Comparison of ENCODE assay signal across 8 cellular contexts in genomic region chr17:78383725-78384471, GRCh38. TPM values are rescaled to one million over a fixed set of nuclear protein-coding genes. Genes with fewer than 3 reads are reported as not detected.
DNase-seq lines count a peak whose midpoint lies in the region; TF ChIP-seq lines count a peak whose summit lies in the region.

No MANE protein-coding gene starts in this region.

- peaks cover 88% of the 10 kb centered on the region for H3K4me1 ChIP-seq in Karpas-422 (ENCODE audit: low read length)

- no peaks in the 10 kb centered on the region for H3K9me2 ChIP-seq in Karpas-422 (replicated peaks; ENCODE audit: insufficient read depth, low read length)

- H3K4me3 ChIP-seq in GM12865 (ENCODE audit: low read depth, low read length) (peak overlapping the region; percentile 3), Karpas-422 (ENCODE audit: low read length) (no peak overlapping the region), retinal pigment epithelial cell (ENCODE audit: low read length) (no peak overlapping the region)

- peaks cover 35% of the 10 kb centered on the region for H4K20me1 ChIP-seq in Karpas-422 (ENCODE audit: insufficient read depth, low read depth, low read length)

- DNase-seq in GM12865 (ENCODE audit: low read depth) = peak; percentile 95
- no peak for DNase-seq in Karpas-422
- DNase-seq in activated T-helper 1 cell treated with Interleukin-2 at 50 U/mL for 16 hours (ENCODE audit: low read depth) = peak; percentile 7
- DNase-seq in germinal center (ENCODE audit: low spot score) = peak; percentile 31
- peak; percentile 73 for DNase-seq in retinal pigment epithelial cell (ENCODE audit: low read depth)
- no peak for DNase-seq in hippocampal formation (lab: John Stamatoyannopoulos, UW)
- DNase-seq in HEK293T (ENCODE audit: extremely low spot score) = no peak
- no peak for DNase-seq in DMS114 treated with DMSO at 0.1 percent for 48 hours (lab: John Stamatoyannopoulos, UW; ENCODE audit: unreplicated experiment)

- peak overlapping the region; percentile 59 for H3K27ac ChIP-seq in Karpas-422 (ENCODE audit: low read length)

- TF ChIP-seq CTCF in GM12865 (IDR thresholded peaks at IDR 0.05; ENCODE audit: insufficient read depth, low read depth, low read length, missing control alignments) (no peak), retinal pigment epithelial cell (conservative IDR thresholded peaks at IDR 0.05; ENCODE audit: low read depth, low read length) (no peak)

- no peaks in the 10 kb centered on the region for H3K9me3 ChIP-seq in Karpas-422 (ENCODE audit: low read length)

- peaks cover 97% of the 10 kb centered on the region for H3K79me2 ChIP-seq in Karpas-422 (ENCODE audit: low read length)

- peak overlapping the region; percentile 45 for H3K9ac ChIP-seq in Karpas-422 (ENCODE audit: low read length)

- CTCF ChIA-PET in HEK293T (lab: Yijun Ruan, JAX) = no interaction called here

- H3K27me3 ChIP-seq in Karpas-422 (ENCODE audit: low read length) = no peaks in the 10 kb centered on the region

- no peaks in the 10 kb centered on the region for H3K36me3 ChIP-seq in Karpas-422 (ENCODE audit: insufficient read depth, low read length)

- peak overlapping the region; percentile 51 for H3K4me2 ChIP-seq in Karpas-422 (ENCODE audit: low read depth, low read length, poor library complexity, severe bottlenecking)

- POLR2A ChIA-PET in HEK293T (lab: Yijun Ruan, JAX) = no interaction called here

- no peak overlapping the region for H2AFZ ChIP-seq in Karpas-422 (ENCODE audit: low read length)

TF ChIP-seq in HEK293T, 16 proteins besides CTCF, POLR2A, EP300 and RAD21:
- TF ChIP-seq CTBP1 (IDR thresholded peaks at IDR 0.05; ENCODE audit: borderline replicate concordance) (no peak), LEF1 (IDR thresholded peaks at IDR 0.05; ENCODE audit: borderline replicate concordance) (no peak), HDGF (IDR thresholded peaks at IDR 0.05; ENCODE audit: borderline replicate concordance) (no peak), ZNF384 (IDR thresholded peaks at IDR 0.05) (no peak), L3MBTL2 (conservative IDR thresholded peaks at IDR 0.05) (no peak), ARNT (IDR thresholded peaks at IDR 0.05) (no peak), FOXK2 (IDR thresholded peaks at IDR 0.05) (no peak), SP1 (IDR thresholded peaks at IDR 0.05) (no peak), NFRKB (IDR thresholded peaks at IDR 0.05) (no peak), FOXM1 (IDR thresholded peaks at IDR 0.05; ENCODE audit: borderline replicate concordance) (no peak), FOXA1 (IDR thresholded peaks at IDR 0.05) (no peak), ELF4 (IDR thresholded peaks at IDR 0.05) (no peak), BHLHE40 (IDR thresholded peaks at IDR 0.05; ENCODE audit: borderline replicate concordance) (no peak)
- TF ChIP-seq, protein P1, sequence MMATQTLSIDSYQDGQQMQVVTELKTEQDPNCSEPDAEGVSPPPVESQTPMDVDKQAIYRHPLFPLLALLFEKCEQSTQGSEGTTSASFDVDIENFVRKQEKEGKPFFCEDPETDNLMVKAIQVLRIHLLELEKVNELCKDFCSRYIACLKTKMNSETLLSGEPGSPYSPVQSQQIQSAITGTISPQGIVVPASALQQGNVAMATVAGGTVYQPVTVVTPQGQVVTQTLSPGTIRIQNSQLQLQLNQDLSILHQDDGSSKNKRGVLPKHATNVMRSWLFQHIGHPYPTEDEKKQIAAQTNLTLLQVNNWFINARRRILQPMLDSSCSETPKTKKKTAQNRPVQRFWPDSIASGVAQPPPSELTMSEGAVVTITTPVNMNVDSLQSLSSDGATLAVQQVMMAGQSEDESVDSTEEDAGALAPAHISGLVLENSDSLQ (IDR thresholded peaks at IDR 0.05) = no peak

RNA-seq across cellular contexts. Expression of gene PGS1, which starts 5.4 kb away (rescaled TPM):
- 15.9 and 33.3 TPM in 2 replicates for total RNA-seq in Karpas-422 (2014; rRNA removed; shearing (Covaris generic); ENCODE audit: low replicate concordance)

RNA-seq across cellular contexts. Expression of gene SOCS3, which starts 24.0 kb away (rescaled TPM):
- not detected in 2 replicates for total RNA-seq in Karpas-422 (2014; rRNA removed; shearing (Covaris generic); ENCODE audit: low replicate concordance)

Comparison
In these comparisons a context has a peak if more than half of its experiments do, and no peak if none do; other contexts are left out.
1. DNase-seq: peak in GM12865 (single experiment), activated T-helper 1 cell treated with Interleukin-2 at 50 U/mL for 16 hours (single experiment), germinal center (single experiment) and retinal pigment epithelial cell (single experiment); none in Karpas-422 (single experiment), hippocampal formation (0 of 2), HEK293T (single experiment) and DMS114 treated with DMSO at 0.1 percent for 48 hours (single experiment).